ENCODE assay signal across 25 cellular contexts in the genomic region with DNA sequence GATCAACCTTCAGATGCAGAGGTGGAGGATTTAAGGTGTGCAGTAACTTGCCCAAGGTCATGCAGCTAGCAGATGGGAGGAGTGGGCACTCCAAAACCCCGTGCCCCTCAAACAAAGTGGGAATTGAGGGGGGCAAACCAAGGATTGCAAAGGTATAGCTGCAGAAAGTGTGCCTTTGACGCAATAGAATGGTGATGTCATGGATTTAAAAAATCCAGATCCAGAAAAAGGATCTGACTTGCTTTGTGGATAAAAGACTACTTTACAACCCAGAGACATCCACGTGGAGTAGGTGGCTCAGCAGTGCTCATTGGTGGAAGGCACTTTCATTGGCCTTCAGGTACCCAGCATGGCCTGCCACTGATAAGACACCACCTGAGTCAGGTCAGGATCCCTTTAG. TPM values are rescaled to one million over a fixed set of nuclear protein-coding genes. Genes with fewer than 3 reads are reported as not detected.
DNase-seq lines count a peak whose midpoint lies in the region; ATAC-seq, FAIRE-seq and TF ChIP-seq lines count a peak whose summit lies in the region.
"Had no signal": no experiment of that assay in that cellular context is flagged by ENCODE, and none has a peak within 500 bp of the region (broad histone marks: within the 10 kb centered on the region; RNA-seq: fewer than 3 reads in every experiment).

No MANE protein-coding gene starts in this region.

- no peak overlapping the region for H4K5ac ChIP-seq in IMR-90 (ENCODE audit: low read depth, low read length)

- H3K27ac ChIP-seq in A549 (peak overlapping the region; percentile 72 to 85), IMR-90 (ENCODE audit: insufficient read depth, low read length) (no peak overlapping the region), SJSA1 (peak overlapping the region; percentile 94), keratinocyte (ENCODE audit: control insufficient read depth, insufficient read depth, low read length) (peak overlapping the region; percentile 81)
- H3K27ac ChIP-seq: C4-2B had no signal

- ATAC-seq in A549, result no peak
- no peak for ATAC-seq in IMR-90 (ENCODE audit: low read depth)
- ATAC-seq: CD8-positive, alpha-beta T cell; Right ventricle myocardium inferior had no signal

- H3K9me1 ChIP-seq in IMR-90 (ENCODE audit: insufficient read depth, low read length), result 0 out of 2 replicates have a peak, but pooled peaks cover 2% of the 10 kb centered on the region
- no peaks in the 10 kb centered on the region for H3K9me1 ChIP-seq in keratinocyte (ENCODE audit: control insufficient read depth, extremely low read depth, insufficient read depth, low read length)

- no peak overlapping the region for H3K9ac ChIP-seq in IMR-90 (ENCODE audit: low read depth, low read length)
- H3K9ac ChIP-seq in keratinocyte (ENCODE audit: control insufficient read depth, extremely low read depth, insufficient read depth, low read length), result no peak overlapping the region

- H3K9me3 ChIP-seq in A549 (no peaks in the 10 kb centered on the region), IMR-90 (ENCODE audit: control insufficient read depth, insufficient read depth, low read length) (no peaks in the 10 kb centered on the region), SJSA1 (replicated peaks) (no peaks in the 10 kb centered on the region), keratinocyte (ENCODE audit: control insufficient read depth, low read depth, low read length) (no peaks in the 10 kb centered on the region)
- H3K9me3 ChIP-seq: HAP-1 had no signal

- peaks cover 5% of the 10 kb centered on the region; the same call in 1 of the 2 replicates for H3K27me3 ChIP-seq in IMR-90 (ENCODE audit: control insufficient read depth, insufficient read depth, low read length)
- no peaks in the 10 kb centered on the region for H3K27me3 ChIP-seq in SJSA1 (replicated peaks)
- H3K27me3 ChIP-seq in keratinocyte (ENCODE audit: control insufficient read depth, extremely low read depth, insufficient read depth, low read length), result no peaks in the 10 kb centered on the region

- H4K20me1 ChIP-seq in IMR-90 (ENCODE audit: insufficient read depth, low read length) (no peaks in the 10 kb centered on the region), keratinocyte (ENCODE audit: control insufficient read depth, extremely low read depth, insufficient read depth, low read length) (no peaks in the 10 kb centered on the region)

- FAIRE-seq in A549 (lab: Jason Lieb, UNC) (no peak), keratinocyte (lab: Jason Lieb, UNC) (no peak)
- FAIRE-seq: A204.1, RCC 7860 had no signal

- peaks cover 33% of the 10 kb centered on the region for H3K4me1 Mint-ChIP-seq in activated CD4-positive, alpha-beta memory T cell treated with anti-CD3 and anti-CD28 coated beads, Interleukin-2, amount 10 ng/mL, durations not matched to agents 7 days and 5 days

- no peaks in the 10 kb centered on the region for H3K36me3 ChIP-seq in IMR-90 (ENCODE audit: control insufficient read depth, insufficient read depth, low read length)
- H3K36me3 ChIP-seq in SJSA1, result no peaks in the 10 kb centered on the region
- no peaks in the 10 kb centered on the region for H3K36me3 ChIP-seq in keratinocyte (ENCODE audit: control insufficient read depth in 2 of 2, extremely low read depth in 1 of 2, insufficient read depth in 2 of 2, low read length in 2 of 2)
- H3K36me3 ChIP-seq: HAP-1 had no signal

- 65% methylated on average over 3 of the region's 3 CpGs for WGBS in A549 (ENCODE audit: missing lambda C conversion rate)
- 17% methylated on average over 1 of the region's 3 CpGs; no CpG with 5 or more reads in 1 of the 2 experiments for WGBS in IMR-90 (ENCODE audit: extremely low coverage in 2 of 2, insufficient read length in 1 of 2), 2 experiments

- H3K23ac ChIP-seq in IMR-90 (ENCODE audit: low read depth, low read length), result no peak overlapping the region

- CTCF ChIA-PET in A549 (lab: Yijun Ruan, JAX) (no interaction called here), IMR-90 (lab: Yijun Ruan, JAX) (no interaction called here)
- CTCF ChIA-PET in activated CD4-positive, alpha-beta memory T cell treated with anti-CD3 and anti-CD28 coated beads, Interleukin-2, amount 10 ng/mL, durations not matched to agents 7 days and 5 days (lab: Charles Lee), result no interaction called here

- H3K18ac ChIP-seq in IMR-90 (ENCODE audit: low read depth, low read length), result no peak overlapping the region

- peaks cover 14% of the 10 kb centered on the region for H3K36me3 Mint-ChIP-seq in activated CD4-positive, alpha-beta memory T cell treated with anti-CD3 and anti-CD28 coated beads, Interleukin-2, amount 10 ng/mL, durations not matched to agents 7 days and 5 days (ENCODE audit: low read depth)
- H3K36me3 Mint-ChIP-seq: CD8-positive, alpha-beta T cell had no signal

- H2BK15ac ChIP-seq in IMR-90 (ENCODE audit: low read depth, low read length), result no peak overlapping the region

- no peak overlapping the region for H2BK120ac ChIP-seq in IMR-90 (ENCODE audit: low read depth, low read length)

- TF ChIP-seq EP300 in A549 (IDR thresholded peaks at IDR 0.05), result no peak

- DNase-seq in A549 (ENCODE audit: low read depth in 1 of 2, low spot score in 1 of 2) (no peak), IMR-90 (no peak), SJSA1 (ENCODE audit: low read depth in 1 of 2, low spot score in 2 of 2) (no peak), keratinocyte (ENCODE audit: low read depth, low spot score) (no peak), NCI-H510A treated with DMSO at 0.1 percent for 48 hours (lab: John Stamatoyannopoulos, UW) (no peak), DMS 273 treated with DMSO at 0.1 percent for 48 hours (lab: John Stamatoyannopoulos, UW) (no peak)
- no peak for DNase-seq in activated CD4-positive, alpha-beta memory T cell treated with anti-CD3 and anti-CD28 coated beads, Interleukin-2, amount 10 ng/mL, durations not matched to agents 7 days and 5 days
- no peak for DNase-seq in activated CD8-positive, alpha-beta memory T cell treated with anti-CD3 and anti-CD28 coated beads, Interleukin-2, amount 50 U/mL, for 48 hours
- DNase-seq: CD8-positive, alpha-beta T cell; DMS79 treated with DMSO at 0.1 percent for 48 hours; GF-D8; GOT3; Karpas-422; NCI-H1092 treated with DMSO at 0.1 percent for 48 hours; NCI-H1436; NCI-H187 treated with DMSO at 0.1 percent for 48 hours; NCI-H2171 treated with DMSO at 0.1 percent for 48 hours; NCI-H446; NCI-H526; T-helper 1 cell had no signal

- H3K4me3 ChIP-seq in A549 (no peak overlapping the region), IMR-90 (ENCODE audit: insufficient read depth, low read depth, low read length) (no peak overlapping the region), SJSA1 (no peak overlapping the region), keratinocyte (ENCODE audit: control insufficient read depth in 2 of 3, extremely low read depth in 1 of 3, insufficient read depth in 2 of 3, low read depth in 1 of 3, low read length in 3 of 3) (no peak overlapping the region)
- H3K4me3 ChIP-seq: HAP-1 had no signal

- H3K27me3 Mint-ChIP-seq in activated CD4-positive, alpha-beta memory T cell treated with anti-CD3 and anti-CD28 coated beads, Interleukin-2, amount 10 ng/mL, durations not matched to agents 7 days and 5 days, result peaks cover 46% of the 10 kb centered on the region

- H3K4me2 ChIP-seq in A549 (peak overlapping the region; percentile 75; the same call in 2 of the 3 replicates), IMR-90 (ENCODE audit: low read depth, low read length) (no peak overlapping the region), keratinocyte (ENCODE audit: control insufficient read depth, extremely low read depth, insufficient read depth, low read depth, low read length) (no peak overlapping the region)

- no peak overlapping the region for H4K91ac ChIP-seq in IMR-90 (ENCODE audit: insufficient read depth, low read depth, low read length)

- 0 out of 2 replicates have a peak overlapping the region, but pooled peaks have one; percentile 30 for H2BK20ac ChIP-seq in IMR-90 (ENCODE audit: low read depth, low read length)

- H3K4me1 ChIP-seq in A549, result peaks cover 46% of the 10 kb centered on the region
- H3K4me1 ChIP-seq in IMR-90 (ENCODE audit: control insufficient read depth, insufficient read depth, low read length), result no peaks in the 10 kb centered on the region
- H3K4me1 ChIP-seq in SJSA1 (replicated peaks), result peaks cover 43% of the 10 kb centered on the region
- H3K4me1 ChIP-seq in keratinocyte (ENCODE audit: control insufficient read depth, extremely low read depth, insufficient read depth, low read length), result peaks cover 46% of the 10 kb centered on the region

- POLR2A ChIA-PET in A549 (lab: Yijun Ruan, JAX), result no interaction called here
- POLR2A ChIA-PET in IMR-90 (lab: Charles Lee; ENCODE audit: unreplicated experiment), result no interaction called here
- POLR2A ChIA-PET in activated CD4-positive, alpha-beta memory T cell treated with anti-CD3 and anti-CD28 coated beads, Interleukin-2, amount 10 ng/mL, durations not matched to agents 7 days and 5 days (lab: Charles Lee), result no interaction called here

- H3K4ac ChIP-seq in IMR-90 (ENCODE audit: low read depth, low read length), result no peak overlapping the region

- H2AK5ac ChIP-seq in IMR-90 (ENCODE audit: low read depth, low read length), result no peak overlapping the region

- TF ChIP-seq POLR2A in A549 (IDR thresholded peaks at IDR 0.05; ENCODE audit: low read length) (no peak), IMR-90 (IDR thresholded peaks at IDR 0.05; ENCODE audit: low read depth, low read length) (no peak)

- H3K27ac Mint-ChIP-seq in activated CD4-positive, alpha-beta memory T cell treated with anti-CD3 and anti-CD28 coated beads, Interleukin-2, amount 10 ng/mL, durations not matched to agents 7 days and 5 days, result no peak overlapping the region
- H3K27ac Mint-ChIP-seq: CD8-positive, alpha-beta T cell had no signal

- no peaks in the 10 kb centered on the region for H3K79me2 ChIP-seq in keratinocyte (ENCODE audit: control insufficient read depth, insufficient read depth, low read length)

- TF ChIP-seq CTCF in A549 (IDR thresholded peaks at IDR 0.05), result no peak
- no peak for TF ChIP-seq CTCF in IMR-90 (conservative IDR thresholded peaks at IDR 0.05; ENCODE audit: low read depth, low read length)
- no peak for TF ChIP-seq CTCF in keratinocyte (optimal IDR thresholded peaks at IDR 0.05 in 1 of 3, IDR thresholded peaks at IDR 0.05 in 1 of 3, conservative IDR thresholded peaks at IDR 0.05 in 1 of 3; ENCODE audit: extremely low read depth in 1 of 3, insufficient read depth in 2 of 3, low read length in 3 of 3)

- dilution Hi-C loops in IMR-90 (cut with HindIII; ENCODE audit: low sequenced_read_pairs, unreplicated experiment), result no loop called here
- dilution Hi-C loops in keratinocyte (cut with MboI; ENCODE audit: extremely low pct_ligation_motif_present, low sequenced_read_pairs), result no loop called here

- no peak overlapping the region for H3K56ac ChIP-seq in IMR-90 (ENCODE audit: extremely low read depth, insufficient read depth, low read length)

- no peak overlapping the region for H4K8ac ChIP-seq in IMR-90 (ENCODE audit: low read depth in 2 of 2, low read length in 2 of 2)

- H3K4me3 Mint-ChIP-seq in activated CD4-positive, alpha-beta memory T cell treated with anti-CD3 and anti-CD28 coated beads, Interleukin-2, amount 10 ng/mL, durations not matched to agents 7 days and 5 days, result no peak overlapping the region
- H3K4me3 Mint-ChIP-seq: CD8-positive, alpha-beta T cell had no signal

- H3K79me1 ChIP-seq in IMR-90 (ENCODE audit: low read depth in 1 of 2, low read length in 2 of 2), result no peaks in the 10 kb centered on the region

- H3K9me3 Mint-ChIP-seq in activated CD4-positive, alpha-beta memory T cell treated with anti-CD3 and anti-CD28 coated beads, Interleukin-2, amount 10 ng/mL, durations not matched to agents 7 days and 5 days, result peaks cover 3% of the 10 kb centered on the region
- H3K9me3 Mint-ChIP-seq: CD8-positive, alpha-beta T cell had no signal

- H3K14ac ChIP-seq in IMR-90 (replicated peaks; ENCODE audit: low read depth, low read length), result no peak overlapping the region

- TF ChIP-seq RAD21 in A549 (conservative IDR thresholded peaks at IDR 0.05 in 1 of 2, IDR thresholded peaks at IDR 0.05 in 1 of 2) (no peak), IMR-90 (IDR thresholded peaks at IDR 0.05; ENCODE audit: low read length) (no peak)

- no TSS peak for BruUV-seq in IMR-90 (replicated peaks; lab: Mats Ljungman, UMichigan)

- H2BK5ac ChIP-seq in IMR-90 (ENCODE audit: low read depth, low read length, poor library complexity, severe bottlenecking), result no peak overlapping the region

- intact Hi-C loops in IMR-90 (cut with micrococcal nuclease), result no loop called here

- H2AFZ ChIP-seq in IMR-90 (replicated peaks; ENCODE audit: low read length, poor library complexity) (peak overlapping the region; percentile 56), keratinocyte (ENCODE audit: control insufficient read depth, low read length) (no peak overlapping the region)

- in situ Hi-C loops in IMR-90 (cut with MboI; ENCODE audit: low sequenced_read_pairs), result no loop called here

- H2AK9ac ChIP-seq in IMR-90 (replicated peaks; ENCODE audit: low read depth, low read length, poor library complexity), result no peak overlapping the region

RNA-seq across cellular contexts. Expression of gene ADRB1, which starts 15.7 kb away (rescaled TPM):
- polyA plus RNA-seq in A549 (2011; rRNA removed) (0.36 and 0.58 TPM in 2 replicates), A549 (2017; fragmentation: RNase III; extraction: RNeasy Plus Mini Kit Qiagen cat#74134 plus additional on column Dnase treatment) (0.62 to 0.75 TPM (median 0.66 TPM) in 3 replicates), IMR-90 (2012; rRNA removed) (not detected in 2 replicates), keratinocyte (0.04 to 0.07 TPM (median 0.05 TPM) in 3 replicates)
- polyA plus RNA-seq in A549 (2012; cell fraction: cytosol; rRNA removed), result 1.1 and 1.6 TPM in 2 replicates
- polyA plus RNA-seq in A549 (2012; cell fraction: nucleus; rRNA removed), result 2.4 and 3.3 TPM in 2 replicates
- polyA minus RNA-seq in A549 (2011; rRNA and poly(A)+ RNA removed), result 0.37 and 0.54 TPM in 2 replicates
- not detected in 2 replicates for total RNA-seq in IMR-90 (2012; rRNA removed)
- not detected in 2 replicates for polyA plus RNA-seq in IMR-90 (2012; cell fraction: cytosol; rRNA removed)
- not detected in 2 replicates for polyA plus RNA-seq in IMR-90 (2012; cell fraction: nucleus; rRNA removed; ENCODE audit: low replicate concordance)
- 1.3 and 1.4 TPM in 2 replicates for total RNA-seq in SJSA1 (2014; rRNA removed; shearing (Covaris generic))
- polyA plus RNA-seq in keratinocyte (2011; ENCODE audit: low read depth), result 0.12 TPM
- 0.04 and 0.06 TPM in 2 replicates for polyA plus RNA-seq in keratinocyte (2011; cell fraction: cytosol; rRNA removed)
- polyA plus RNA-seq in keratinocyte (2011; cell fraction: nucleus; rRNA removed), result 0.05 and 0.14 TPM in 2 replicates
- 0.22 and 0.24 TPM in 2 replicates for polyA plus RNA-seq in keratinocyte (2012; ENCODE audit: low replicate concordance)
- not detected in 3 replicates for polyA minus RNA-seq in keratinocyte
- not detected for polyA minus RNA-seq in keratinocyte (2011; cell fraction: cytosol; rRNA and poly(A)+ RNA removed)
- not detected in 2 replicates for polyA minus RNA-seq in keratinocyte (2011; cell fraction: nucleus; rRNA and poly(A)+ RNA removed)
- under 1 TPM; 0.20 TPM for total RNA-seq in activated CD4-positive, alpha-beta memory T cell treated with anti-CD3 and anti-CD28 coated beads, Interleukin-2, amount 10 ng/mL, durations not matched to agents 7 days and 5 days
